8 cellular contexts compared by ENCODE assay signal in the genomic region with DNA sequence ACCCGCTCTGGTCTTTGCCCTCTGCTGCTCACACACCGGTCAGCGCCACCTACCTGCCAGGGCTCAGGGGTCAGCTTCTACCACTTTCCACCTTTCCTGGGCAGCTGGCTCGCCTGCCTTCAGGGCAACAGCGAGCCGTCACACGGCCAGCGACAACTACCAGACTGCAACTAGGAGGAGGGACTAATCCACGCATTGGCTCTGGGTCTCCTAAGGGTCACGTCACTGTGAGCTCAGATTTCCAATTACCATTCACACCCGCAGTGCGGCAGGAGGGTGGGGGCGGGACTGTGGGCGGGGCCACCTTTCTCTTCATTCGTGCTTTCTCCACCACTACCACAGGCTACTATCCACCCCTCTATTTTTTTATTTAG. TPM values are rescaled to one million over a fixed set of nuclear protein-coding genes. Genes with fewer than 3 reads are reported as not detected.
DNase-seq lines count a peak whose midpoint lies in the region; ATAC-seq and TF ChIP-seq lines count a peak whose summit lies in the region.

Gene BEX5 (minus strand): TSS at position 172 of the 374 bp plus-strand sequence. CDS start 1,712 bp downstream, outside the sequence.

- peaks cover 15% of the 10 kb centered on the region for H3K4me1 Mint-ChIP-seq in T-helper 1 cell treated with Interleukin-12 subunit alpha and Interleukin-12 subunit beta and Interleukin-4 antibody, amounts not matched to agents 30 μg/mL and 1 μg/mL, for 36 hours (ENCODE audit: low read depth)
- H3K4me1 Mint-ChIP-seq in brain, result peaks cover 12% of the 10 kb centered on the region

- no peaks in the 10 kb centered on the region for H3K9me3 Mint-ChIP-seq in T-helper 1 cell treated with Interleukin-12 subunit alpha and Interleukin-12 subunit beta and Interleukin-4 antibody, amounts not matched to agents 30 μg/mL and 1 μg/mL, for 36 hours
- H3K9me3 Mint-ChIP-seq in brain, result peaks cover 0 to 13% (median 0%) of the 10 kb centered on the region in 5 experiments

- ATAC-seq in GM21423 (IDR thresholded peaks at IDR 0.05; ENCODE audit: unreplicated experiment), result peak; percentile 95

- no peaks in the 10 kb centered on the region for H3K36me3 Mint-ChIP-seq in T-helper 1 cell treated with Interleukin-12 subunit alpha and Interleukin-12 subunit beta and Interleukin-4 antibody, amounts not matched to agents 30 μg/mL and 1 μg/mL, for 36 hours (ENCODE audit: low read depth)
- peaks cover 3% of the 10 kb centered on the region for H3K36me3 Mint-ChIP-seq in brain

- peak within 1 kb of the TSS; percentile 65 for H3K4me3 ChIP-seq in Jurkat, Clone E6-1 (ENCODE audit: low read length)

- H3K27ac Mint-ChIP-seq in T-helper 1 cell treated with Interleukin-12 subunit alpha and Interleukin-12 subunit beta and Interleukin-4 antibody, amounts not matched to agents 30 μg/mL and 1 μg/mL, for 36 hours, result peak within 1 kb of the TSS; percentile 91
- H3K27ac Mint-ChIP-seq in brain, result peak within 1 kb of the TSS; percentile 86 to 99 (median 98)

- H3K27me3 Mint-ChIP-seq in T-helper 1 cell treated with Interleukin-12 subunit alpha and Interleukin-12 subunit beta and Interleukin-4 antibody, amounts not matched to agents 30 μg/mL and 1 μg/mL, for 36 hours (ENCODE audit: low read depth), result peaks cover 5% of the 10 kb centered on the region
- H3K27me3 Mint-ChIP-seq in brain, result peaks cover 12% of the 10 kb centered on the region

- peak within 1 kb of the TSS; percentile 94 for H3K4me3 Mint-ChIP-seq in T-helper 1 cell treated with Interleukin-12 subunit alpha and Interleukin-12 subunit beta and Interleukin-4 antibody, amounts not matched to agents 30 μg/mL and 1 μg/mL, for 36 hours
- H3K4me3 Mint-ChIP-seq in brain, result peak within 1 kb of the TSS; percentile 94 to 99 (median 98)

- DNase-seq in COLO829 (ENCODE audit: low spot score), result peak; percentile 9
- DNase-seq in Jurkat, Clone E6-1 (ENCODE audit: low read depth, low spot score), result peak; percentile 63
- DNase-seq in inferior parietal cortex (ENCODE audit: extremely low spot score), result peak; percentile 44
- peak; percentile 11 to 18 (median 12) for DNase-seq in stimulated activated CD4-positive, alpha-beta T cell treated with anti-CD3 and anti-CD28 coated beads, Interleukin-12 subunit alpha, Interleukin-12 subunit beta, amount 100 ng/mL, for 48 hours (ENCODE audit: low read depth in 2 of 3, low spot score in 1 of 3)
- no peak for DNase-seq in 8988T

- no peak for TF ChIP-seq CTCF in brain (conservative IDR thresholded peaks at IDR 0.05)

RNA-seq across cellular contexts. Expression of gene BEX5, which starts in this region (rescaled TPM):
- not detected for polyA plus RNA-seq in Jurkat, Clone E6-1 (2012; ENCODE audit: insufficient read depth, insufficient read length)
- polyA plus RNA-seq in brain (ENCODE audit: insufficient read depth, low read depth, low replicate concordance), result 30.0 TPM
